Comparison of ENCODE assay signal across 8 cellular contexts in the genomic region with DNA sequence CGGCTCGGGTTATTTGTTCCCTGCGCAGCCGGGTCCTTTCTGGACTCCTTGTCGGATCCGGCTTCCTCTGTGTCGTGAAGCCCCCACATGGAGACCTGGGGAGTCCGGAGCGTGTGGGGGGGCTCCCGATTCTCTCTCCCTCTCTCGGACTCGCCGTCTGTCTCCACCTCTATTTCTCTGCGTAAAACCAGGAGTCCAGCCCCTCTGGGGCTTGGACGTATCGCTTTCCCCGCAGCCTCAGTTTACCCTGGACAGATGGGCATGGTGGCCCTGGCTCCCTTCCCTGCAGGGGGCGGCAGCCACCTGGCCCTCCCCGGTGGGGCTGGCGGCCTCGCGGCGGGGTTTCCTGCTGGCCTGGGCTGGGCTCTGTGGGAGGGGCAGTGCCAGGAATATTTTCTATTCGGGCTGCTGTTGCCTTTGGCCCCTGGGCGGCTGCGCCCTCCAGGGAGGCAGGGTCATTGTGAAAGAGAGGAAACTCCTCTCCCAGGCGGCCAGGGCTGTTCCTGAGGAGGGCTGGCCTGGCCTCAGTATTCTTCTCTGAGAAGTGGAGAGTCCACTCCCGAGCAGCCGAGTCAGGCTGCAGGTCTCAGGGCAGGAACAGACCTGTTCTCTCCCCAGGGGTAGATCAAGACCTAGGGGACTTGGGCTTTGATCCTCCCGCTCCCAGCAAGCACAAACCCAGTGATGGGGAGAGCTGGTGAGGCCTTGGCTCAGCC. TPM values are rescaled to one million over a fixed set of nuclear protein-coding genes. Genes with fewer than 3 reads are reported as not detected.
A peak's percentile ranks its signal among the peaks of the same experiment; 100 is the strongest.
DNase-seq lines count a peak whose midpoint lies in the region; ATAC-seq and TF ChIP-seq lines count a peak whose summit lies in the region.

No MANE protein-coding gene starts in this region.

- H3K4me3 ChIP-seq in hepatocyte (peak overlapping the region; percentile 85), skin epidermis (peak overlapping the region; percentile 33 to 58 (median 42))

- H3K9me3 ChIP-seq in hepatocyte (ENCODE audit: low read depth): peaks cover 3% of the 10 kb centered on the region

- ATAC-seq in activated T-helper 17 cell treated with anti-CD3 and anti-CD28 coated beads, Interleukin-2, amount 50 U/mL, for 72 hours (replicated peaks): no peak
- no peak for ATAC-seq in HG03175 (IDR thresholded peaks at IDR 0.05; ENCODE audit: unreplicated experiment)

- H3K9me3 Mint-ChIP-seq in activated T-helper 17 cell treated with anti-CD3 and anti-CD28 coated beads, Interleukin-2, amount 50 U/mL, for 72 hours: no peaks in the 10 kb centered on the region

- peak overlapping the region; percentile 84 for H2AFZ ChIP-seq in hepatocyte

- H3K4me3 Mint-ChIP-seq in activated T-helper 17 cell treated with anti-CD3 and anti-CD28 coated beads, Interleukin-2, amount 50 U/mL, for 72 hours: peak overlapping the region; percentile 53

- no peaks in the 10 kb centered on the region for H3K4me1 Mint-ChIP-seq in activated T-helper 17 cell treated with anti-CD3 and anti-CD28 coated beads, Interleukin-2, amount 50 U/mL, for 72 hours

- H3K36me3 Mint-ChIP-seq in activated T-helper 17 cell treated with anti-CD3 and anti-CD28 coated beads, Interleukin-2, amount 50 U/mL, for 72 hours (ENCODE audit: low read depth): no peaks in the 10 kb centered on the region

- H4K20me1 ChIP-seq in hepatocyte (ENCODE audit: insufficient read depth, poor library complexity, severe bottlenecking): no peaks in the 10 kb centered on the region

- peaks cover 36% of the 10 kb centered on the region for H3K4me1 ChIP-seq in hepatocyte (ENCODE audit: insufficient read depth)

- WGBS in hepatocyte (ENCODE audit: low lambda C conversion rate, missing lambda C conversion rate): 10% methylated on average over 24 of the region's 30 CpGs

- peak; percentile 20 for TF ChIP-seq CTCF in hepatocyte (IDR thresholded peaks at IDR 0.05; ENCODE audit: poor library complexity)

- no peaks in the 10 kb centered on the region for H3K9me2 ChIP-seq in hepatocyte (replicated peaks; ENCODE audit: insufficient read depth)

- no peaks in the 10 kb centered on the region for H3K27me3 ChIP-seq in hepatocyte

- H3K27ac ChIP-seq in hepatocyte (peak overlapping the region; percentile 92), skin epidermis (peak overlapping the region; percentile 2 to 88 (median 54))

- H3K27ac Mint-ChIP-seq in activated T-helper 17 cell treated with anti-CD3 and anti-CD28 coated beads, Interleukin-2, amount 50 U/mL, for 72 hours: no peak overlapping the region

- H3K36me3 ChIP-seq in hepatocyte (replicated peaks; ENCODE audit: insufficient read depth, low read depth): no peaks in the 10 kb centered on the region

- peak; percentile 74 for DNase-seq in NCI-H82 (lab: John Stamatoyannopoulos, UW)
- DNase-seq in NCI-H82 treated with DMSO at 0.1 percent for 48 hours (lab: John Stamatoyannopoulos, UW; ENCODE audit: unreplicated experiment): no peak
- DNase-seq in hepatocyte (ENCODE audit: low spot score): peak; percentile 78
- DNase-seq in anterior cingulate cortex (lab: John Stamatoyannopoulos, UW): no peak
- DNase-seq in SIG-M5 treated with dmso at 0.1 percent for 504 hours (lab: John Stamatoyannopoulos, UW; ENCODE audit: unreplicated experiment): no peak

- peak overlapping the region; percentile 99 for H3K4me2 ChIP-seq in hepatocyte

- peaks cover 24% of the 10 kb centered on the region for H3K79me2 ChIP-seq in hepatocyte

- peaks cover 22% of the 10 kb centered on the region for H3K27me3 Mint-ChIP-seq in activated T-helper 17 cell treated with anti-CD3 and anti-CD28 coated beads, Interleukin-2, amount 50 U/mL, for 72 hours

RNA-seq across cellular contexts. Expression of gene ASS1, which starts 0.7 kb away (rescaled TPM):
- 1 to 10 TPM in 1 of 2 donors, under 1 TPM in 1; 0.69 to 1.4 TPM for total RNA-seq in activated T-helper 17 cell treated with anti-CD3 and anti-CD28 coated beads, Interleukin-2, amount 50 U/mL, for 72 hours
- total RNA-seq in hepatocyte: 292 and 321 TPM in 2 replicates
- 103 and 145 TPM in 2 replicates for polyA plus RNA-seq in hepatocyte

Comparison
In these comparisons a context has a peak if more than half of its experiments do, and no peak if none do; other contexts are left out.
1. DNase-seq: peak in NCI-H82 (single experiment) and hepatocyte (single experiment); none in NCI-H82 treated with DMSO at 0.1 percent for 48 hours (single experiment), anterior cingulate cortex (0 of 58) and SIG-M5 treated with dmso at 0.1 percent for 504 hours (single experiment).
2. RNA of gene ASS1, which starts 0.7 kb away (total RNA-seq): 292 to 321 TPM in hepatocyte; 0.69 to 1.4 TPM in activated T-helper 17 cell treated with anti-CD3 and anti-CD28 coated beads, Interleukin-2, amount 50 U/mL, for 72 hours; every median in the first group is over 100 times any median in the second.